In genomic region chr3:134798681-134799311, GRCh38 we compare ENCODE assay signal across 28 cellular contexts. TPM values are rescaled to one million over a fixed set of nuclear protein-coding genes. Genes with fewer than 3 reads are reported as not detected.
A peak's percentile ranks its signal among the peaks of the same experiment; 100 is the strongest.
DNase-seq lines count a peak whose midpoint lies in the region; ATAC-seq and TF ChIP-seq lines count a peak whose summit lies in the region.
"Had no signal": no experiment of that assay in that cellular context is flagged by ENCODE, and none has a peak within 500 bp of the region (broad histone marks: within the 10 kb centered on the region; RNA-seq: fewer than 3 reads in every experiment).

No MANE protein-coding gene starts in this region.

- DNase-seq in DMS79 (lab: John Stamatoyannopoulos, UW) (peak; percentile 33), neural crest cell (ENCODE audit: low read depth, low spot score) (no peak), upper lobe of right lung (no peak), NCI-H2081 (lab: John Stamatoyannopoulos, UW) (no peak), AG08396 (ENCODE audit: low spot score) (no peak)
- DNase-seq in activated T-helper 1 cell treated with anti-CD3 and anti-CD28 coated beads, Interleukin-12 subunit alpha, Interleukin-12 subunit beta, Interleukin-2, Interleukin-4 antibody, amounts not matched to agents 30 ng/mL and 10 ng/mL and 1 ng/mL, durations not matched to agents 14 hours and 24 hours and 36 hours (ENCODE audit: low spot score) = no peak
- DNase-seq: activated B cell treated with CpG ODN at 0.5 μM for 24 hours; activated CD4-positive, alpha-beta T cell treated with anti-CD3 and anti-CD28 coated beads, Interleukin-2, amount 50 U/mL, for 1 hour; activated naive CD4-positive, alpha-beta T cell treated with anti-CD3 and anti-CD28 coated beads, Interleukin-2, amount 10 ng/mL, durations not matched to agents 7 days and 5 days; activated T-cell treated with anti-CD3 and anti-CD28 coated beads, Interleukin-2, amount 50 U/mL, for 48 hours; COR-L47; effector CD8-positive, alpha-beta T cell; GF-D8; Kasumi-1; left cardiac atrium; NCI-H187 treated with DMSO at 0.1 percent for 48 hours; small intestine; stimulated activated CD8-positive, alpha-beta memory T cell treated with anti-CD3 and anti-CD28 coated beads, Interleukin-4, amount 100 ng/mL, for 48 hours; stimulated activated naive CD8-positive, alpha-beta T cell treated with anti-CD3 and anti-CD28 coated beads, Interleukin-15, amount 100 ng/mL, for 72 hours; T-cell had no signal

- H3K4me1 Mint-ChIP-seq in activated T-helper 1 cell treated with anti-CD3 and anti-CD28 coated beads, Interleukin-12 subunit alpha, Interleukin-12 subunit beta, Interleukin-2, Interleukin-4 antibody, amounts not matched to agents 30 ng/mL and 10 ng/mL and 1 ng/mL, durations not matched to agents 14 hours and 24 hours and 36 hours (ENCODE audit: low read depth) = peaks cover 71% of the 10 kb centered on the region
- peaks cover 13% of the 10 kb centered on the region for H3K4me1 Mint-ChIP-seq in neural crest cell

- no peaks in the 10 kb centered on the region for H3K36me3 ChIP-seq in upper lobe of right lung
- H3K36me3 ChIP-seq: tibial nerve had no signal

- peaks cover 19% of the 10 kb centered on the region for H3K4me1 ChIP-seq in upper lobe of right lung

- no peak overlapping the region for H3K4me3 ChIP-seq in upper lobe of right lung
- H3K4me3 ChIP-seq: tibial nerve had no signal

- H3K9me3 ChIP-seq in upper lobe of right lung = no peaks in the 10 kb centered on the region
- H3K9me3 ChIP-seq: tibial nerve had no signal

- H3K9me3 Mint-ChIP-seq in activated T-helper 1 cell treated with anti-CD3 and anti-CD28 coated beads, Interleukin-12 subunit alpha, Interleukin-12 subunit beta, Interleukin-2, Interleukin-4 antibody, amounts not matched to agents 30 ng/mL and 10 ng/mL and 1 ng/mL, durations not matched to agents 14 hours and 24 hours and 36 hours = no peaks in the 10 kb centered on the region
- H3K9me3 Mint-ChIP-seq in neural crest cell = no peaks in the 10 kb centered on the region
- H3K9me3 Mint-ChIP-seq: activated B cell treated with CpG ODN at 0.5 μM for 24 hours; activated naive CD4-positive, alpha-beta T cell treated with anti-CD3 and anti-CD28 coated beads, Interleukin-2, amount 10 ng/mL, durations not matched to agents 7 days and 5 days; memory B cell; stimulated activated naive CD8-positive, alpha-beta T cell treated with anti-CD3 and anti-CD28 coated beads, Interleukin-15, amount 100 ng/mL, for 72 hours; T-cell had no signal

- ATAC-seq in GM18907 (IDR thresholded peaks at IDR 0.05; ENCODE audit: unreplicated experiment) = peak; percentile 26
- ATAC-seq in GM19397 (IDR thresholded peaks at IDR 0.05; ENCODE audit: unreplicated experiment) = no peak
- ATAC-seq in upper lobe of right lung = no peak
- ATAC-seq: activated CD8-positive, alpha-beta memory T cell treated with anti-CD3 and anti-CD28 coated beads, Interleukin-2, amount 10 ng/mL, durations not matched to agents 7 days and 5 days; HepG2; left cardiac atrium; stimulated activated naive CD8-positive, alpha-beta T cell treated with anti-CD3 and anti-CD28 coated beads, Interleukin-15, amount 100 ng/mL, for 72 hours; T-cell had no signal

- peaks cover 44% of the 10 kb centered on the region for H3K27me3 Mint-ChIP-seq in activated T-helper 1 cell treated with anti-CD3 and anti-CD28 coated beads, Interleukin-12 subunit alpha, Interleukin-12 subunit beta, Interleukin-2, Interleukin-4 antibody, amounts not matched to agents 30 ng/mL and 10 ng/mL and 1 ng/mL, durations not matched to agents 14 hours and 24 hours and 36 hours (ENCODE audit: insufficient read depth)
- H3K27me3 Mint-ChIP-seq in neural crest cell (ENCODE audit: low read depth) = peaks cover 35% of the 10 kb centered on the region

- TF ChIP-seq CTCF in neural crest cell (conservative IDR thresholded peaks at IDR 0.05) (no peak), upper lobe of right lung (IDR thresholded peaks at IDR 0.05) (no peak)

- H3K36me3 Mint-ChIP-seq in activated T-helper 1 cell treated with anti-CD3 and anti-CD28 coated beads, Interleukin-12 subunit alpha, Interleukin-12 subunit beta, Interleukin-2, Interleukin-4 antibody, amounts not matched to agents 30 ng/mL and 10 ng/mL and 1 ng/mL, durations not matched to agents 14 hours and 24 hours and 36 hours (ENCODE audit: low read depth) = no peaks in the 10 kb centered on the region
- H3K36me3 Mint-ChIP-seq in neural crest cell (ENCODE audit: low read depth) = no peaks in the 10 kb centered on the region
- H3K36me3 Mint-ChIP-seq: activated naive CD4-positive, alpha-beta T cell treated with anti-CD3 and anti-CD28 coated beads, Interleukin-2, amount 10 ng/mL, durations not matched to agents 7 days and 5 days; memory B cell; T-cell had no signal

- H3K27ac ChIP-seq in upper lobe of right lung = no peak overlapping the region
- H3K27ac ChIP-seq: RWPE1, tibial nerve had no signal

- no peak overlapping the region for H3K27ac Mint-ChIP-seq in activated T-helper 1 cell treated with anti-CD3 and anti-CD28 coated beads, Interleukin-12 subunit alpha, Interleukin-12 subunit beta, Interleukin-2, Interleukin-4 antibody, amounts not matched to agents 30 ng/mL and 10 ng/mL and 1 ng/mL, durations not matched to agents 14 hours and 24 hours and 36 hours
- H3K27ac Mint-ChIP-seq in neural crest cell (ENCODE audit: unreplicated experiment) = no peak overlapping the region
- H3K27ac Mint-ChIP-seq: activated B cell treated with CpG ODN at 0.5 μM for 24 hours; activated CD8-positive, alpha-beta memory T cell treated with anti-CD3 and anti-CD28 coated beads, Interleukin-2, amount 10 ng/mL, durations not matched to agents 7 days and 5 days; activated naive CD4-positive, alpha-beta T cell treated with anti-CD3 and anti-CD28 coated beads, Interleukin-2, amount 10 ng/mL, durations not matched to agents 7 days and 5 days; memory B cell; stimulated activated naive CD8-positive, alpha-beta T cell treated with anti-CD3 and anti-CD28 coated beads, Interleukin-15, amount 100 ng/mL, for 72 hours; T-cell had no signal

- intact Hi-C loops in activated T-helper 1 cell treated with anti-CD3 and anti-CD28 coated beads, Interleukin-12 subunit alpha, Interleukin-12 subunit beta, Interleukin-2, Interleukin-4 antibody, amounts not matched to agents 30 ng/mL and 10 ng/mL and 1 ng/mL, durations not matched to agents 14 hours and 24 hours and 36 hours (cut with micrococcal nuclease) = loop anchor here (5.0 to 10.0 kb wide), 2 partner anchors 176 to 444 kb away; no protein-coding TSS in a partner anchor
- intact Hi-C loops in upper lobe of right lung (cut with DNase I) = no loop called here

- peaks cover 35% of the 10 kb centered on the region for H3K27me3 ChIP-seq in upper lobe of right lung

- H3K4me3 Mint-ChIP-seq in activated T-helper 1 cell treated with anti-CD3 and anti-CD28 coated beads, Interleukin-12 subunit alpha, Interleukin-12 subunit beta, Interleukin-2, Interleukin-4 antibody, amounts not matched to agents 30 ng/mL and 10 ng/mL and 1 ng/mL, durations not matched to agents 14 hours and 24 hours and 36 hours = peak overlapping the region; percentile 19
- peak overlapping the region; percentile 72 for H3K4me3 Mint-ChIP-seq in neural crest cell
- H3K4me3 Mint-ChIP-seq: activated B cell treated with CpG ODN at 0.5 μM for 24 hours; activated CD8-positive, alpha-beta memory T cell treated with anti-CD3 and anti-CD28 coated beads, Interleukin-2, amount 10 ng/mL, durations not matched to agents 7 days and 5 days; activated naive CD4-positive, alpha-beta T cell treated with anti-CD3 and anti-CD28 coated beads, Interleukin-2, amount 10 ng/mL, durations not matched to agents 7 days and 5 days; memory B cell; stimulated activated naive CD8-positive, alpha-beta T cell treated with anti-CD3 and anti-CD28 coated beads, Interleukin-15, amount 100 ng/mL, for 72 hours had no signal

RNA-seq across cellular contexts. Expression of gene EPHB1, which starts 3.7 kb away (rescaled TPM):
- total RNA-seq in activated T-helper 1 cell treated with anti-CD3 and anti-CD28 coated beads, Interleukin-12 subunit alpha, Interleukin-12 subunit beta, Interleukin-2, Interleukin-4 antibody, amounts not matched to agents 30 ng/mL and 10 ng/mL and 1 ng/mL, durations not matched to agents 14 hours and 24 hours and 36 hours = 5.0 and 5.2 TPM in 2 replicates
- total RNA-seq in neural crest cell (12.5 and 13.7 TPM in 2 replicates), upper lobe of right lung (1.6 TPM)
- total RNA-seq: SK-MEL-5 had no signal
